In the genomic region with DNA sequence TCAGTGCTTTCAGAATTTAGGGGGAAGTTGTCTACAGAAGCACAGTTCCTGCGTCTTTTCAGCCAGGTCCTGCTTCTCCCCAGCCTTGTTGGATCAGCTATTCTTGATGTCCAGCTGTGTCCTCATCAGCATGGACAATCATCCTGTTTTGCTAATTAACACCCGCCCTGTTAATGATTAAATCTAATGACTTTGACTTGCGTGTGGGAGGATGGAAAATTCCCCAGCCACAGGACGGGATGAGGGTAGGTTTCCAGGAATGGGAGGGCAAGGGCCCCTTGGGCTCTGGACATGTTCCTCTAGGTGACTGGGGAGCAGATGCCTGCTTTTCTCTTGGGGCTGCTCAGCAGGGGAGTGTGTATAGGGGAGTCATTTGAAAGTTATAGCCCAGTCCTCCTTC, we compare ENCODE assay signal across 24 cellular contexts. TPM values are rescaled to one million over a fixed set of nuclear protein-coding genes. Genes with fewer than 3 reads are reported as not detected.
"Had no signal": no experiment of that assay in that cellular context is flagged by ENCODE, and none has a peak within 500 bp of the region (broad histone marks: within the 10 kb centered on the region; RNA-seq: fewer than 3 reads in every experiment).

No MANE protein-coding gene starts in this region.

- H3K27ac Mint-ChIP-seq: activated CD8-positive, alpha-beta T cell treated with anti-CD3 and anti-CD28 coated beads for 36 hours; activated naive CD4-positive, alpha-beta T cell treated with anti-CD3 and anti-CD28 coated beads, Interleukin-2, amount 50 U/mL, for 24 hours; IgD-negative memory B cell had no signal

- H3K27ac ChIP-seq: breast epithelium had no signal

- H3K36me3 ChIP-seq: breast epithelium had no signal

- H3K4me3 ChIP-seq: breast epithelium had no signal

- H3K4me2 ChIP-seq: SK-N-SH had no signal

- ATAC-seq: activated CD4-positive, CD25-positive, alpha-beta regulatory T cell treated with anti-CD3 and anti-CD28 coated beads, Interleukin-2, amount 50 U/mL, for 24 hours; activated CD8-positive, alpha-beta T cell treated with anti-CD3 and anti-CD28 coated beads for 36 hours; Panc1; Right ventricle myocardium inferior had no signal

- DNase-seq: activated CD4-positive, alpha-beta T cell treated with anti-CD3 and anti-CD28 coated beads for 4 hours; activated CD8-positive, alpha-beta memory T cell treated with anti-CD3 and anti-CD28 coated beads, Interleukin-2, amount 50 U/mL, for 4 hours; activated CD8-positive, alpha-beta T cell treated with anti-CD3 and anti-CD28 coated beads for 36 hours; KG1; NCI-H1092 treated with DMSO at 0.1 percent for 48 hours; NCI-H1417 treated with DMSO at 0.1 percent for 48 hours; NCI-H1694; NCI-H2029; NCI-H2107; NCI-H510A treated with DMSO at 0.1 percent for 48 hours; NCI-H69; RPMI8226; SK-N-SH; T-helper 1 cell had no signal

- H3K9me3 ChIP-seq: breast epithelium, SK-N-SH had no signal

- H3K9me3 Mint-ChIP-seq: activated CD8-positive, alpha-beta T cell treated with anti-CD3 and anti-CD28 coated beads for 36 hours; activated naive CD4-positive, alpha-beta T cell treated with anti-CD3 and anti-CD28 coated beads, Interleukin-2, amount 50 U/mL, for 24 hours; IgD-negative memory B cell had no signal

- H3K9me2 ChIP-seq: SK-N-SH had no signal

- H3K9ac ChIP-seq: SK-N-SH had no signal

- H3K4me3 Mint-ChIP-seq: activated CD8-positive, alpha-beta T cell treated with anti-CD3 and anti-CD28 coated beads for 36 hours; activated naive CD4-positive, alpha-beta T cell treated with anti-CD3 and anti-CD28 coated beads, Interleukin-2, amount 50 U/mL, for 24 hours; IgD-negative memory B cell had no signal

- H3K27me3 ChIP-seq: breast epithelium had no signal

- H3K36me3 Mint-ChIP-seq: activated naive CD4-positive, alpha-beta T cell treated with anti-CD3 and anti-CD28 coated beads, Interleukin-2, amount 50 U/mL, for 24 hours; IgD-negative memory B cell had no signal

RNA-seq across cellular contexts. Expression of a gene that starts 5.3 kb away (rescaled TPM):
- total RNA-seq: activated CD8-positive, alpha-beta T cell treated with anti-CD3 and anti-CD28 coated beads for 36 hours; LHCN-M2; M059J; T-helper 2 cell treated with Interferon-gamma antibody and Interleukin-4, amounts not matched to agents 100 ng/mL and 5 ng/mL, for 36 hours had no signal
- polyA plus RNA-seq: IgD-negative memory B cell, SK-N-SH had no signal

RNA-seq across cellular contexts. Expression of a gene that starts 41.0 kb away (rescaled TPM):
- total RNA-seq: activated CD8-positive, alpha-beta T cell treated with anti-CD3 and anti-CD28 coated beads for 36 hours; aorta; breast epithelium; LHCN-M2; M059J; Right ventricle myocardium inferior; T-helper 2 cell treated with Interferon-gamma antibody and Interleukin-4, amounts not matched to agents 100 ng/mL and 5 ng/mL, for 36 hours had no signal
- polyA plus RNA-seq: aorta, IgD-negative memory B cell, SK-N-SH had no signal

RNA-seq across cellular contexts. Expression of a gene that starts 44.3 kb away (rescaled TPM):
- total RNA-seq: LHCN-M2, M059J had no signal
- polyA plus RNA-seq: SK-N-SH had no signal

RNA-seq across cellular contexts. Expression of a gene that starts 54.4 kb away (rescaled TPM):
- total RNA-seq: activated CD8-positive, alpha-beta T cell treated with anti-CD3 and anti-CD28 coated beads for 36 hours; aorta; breast epithelium; LHCN-M2; M059J; Right ventricle myocardium inferior; T-helper 2 cell treated with Interferon-gamma antibody and Interleukin-4, amounts not matched to agents 100 ng/mL and 5 ng/mL, for 36 hours had no signal
- polyA plus RNA-seq: aorta, IgD-negative memory B cell, SK-N-SH had no signal
